In genomic region chr4:130361616-130362015, GRCh38 we compare ENCODE assay signal across 26 cellular contexts.
"Had no signal": no experiment of that assay in that cellular context is flagged by ENCODE, and none has a peak within 500 bp of the region (broad histone marks: within the 10 kb centered on the region; RNA-seq: fewer than 3 reads in every experiment).

No MANE protein-coding gene starts in this region.

- H3K27me3 ChIP-seq: adrenal gland, body of pancreas, colonic mucosa, heart left ventricle, hepatocyte had no signal

- H3K36me3 ChIP-seq: adrenal gland, colonic mucosa, heart left ventricle had no signal

- DNase-seq: activated CD4-positive, alpha-beta memory T cell treated with anti-CD3 and anti-CD28 coated beads for 36 hours; activated CD4-positive, alpha-beta T cell treated with anti-CD3 and anti-CD28 coated beads for 36 hours; activated CD4-positive, alpha-beta T cell treated with anti-CD3 and anti-CD28 coated beads, Interleukin-2, amount 10 ng/mL, durations not matched to agents 24 days and 14 days; activated CD4-positive, CD25-positive, alpha-beta regulatory T cell; activated CD4-positive, CD25-positive, alpha-beta regulatory T cell treated with anti-CD3 and anti-CD28 coated beads, Interleukin-2, amount 50 U/mL, for 72 hours; activated CD8-positive, alpha-beta memory T cell treated with anti-CD3 and anti-CD28 coated beads, Interleukin-2, amount 10 ng/mL, durations not matched to agents 7 days and 5 days; activated CD8-positive, alpha-beta memory T cell treated with anti-CD3 and anti-CD28 coated beads, Interleukin-2, amount 50 U/mL, for 4 hours; activated CD8-positive, alpha-beta T cell treated with anti-CD3 and anti-CD28 coated beads, Interleukin-2, amount 10 ng/mL, durations not matched to agents 7 days and 5 days; activated effector memory CD4-positive, alpha-beta T cell treated with anti-CD3 and anti-CD28 coated beads, Interleukin-2, amount 50 U/mL, for 16 hours; activated naive CD4-positive, alpha-beta T cell treated with anti-CD3 and anti-CD28 coated beads for 36 hours; activated naive CD8-positive, alpha-beta T cell treated with anti-CD3 and anti-CD28 coated beads for 36 hours; activated naive CD8-positive, alpha-beta T cell treated with anti-CD3 and anti-CD28 coated beads, Interleukin-2, amount 50 U/mL, for 24 hours; activated T-cell treated with anti-CD3 and anti-CD28 coated beads, Interleukin-2, amount 50 U/mL, for 1 hour; activated T-cell treated with anti-CD3 and anti-CD28 coated beads, Interleukin-2, amount 50 U/mL, for 48 hours; adrenal gland; amygdala; aorta; body of pancreas; caudate nucleus; colonic mucosa; effector CD8-positive, alpha-beta T cell; foreskin fibroblast; glutamatergic neuron; heart left ventricle; T-helper 2 cell had no signal

- H2AFZ ChIP-seq: hepatocyte had no signal

- H3K27ac ChIP-seq: adrenal gland, body of pancreas, colonic mucosa, heart left ventricle, hepatocyte had no signal

- H3K4me2 ChIP-seq: hepatocyte had no signal

- H3K9me3 ChIP-seq: adrenal gland, body of pancreas, colonic mucosa, heart left ventricle had no signal

- H3K79me2 ChIP-seq: hepatocyte had no signal

- H3K4me1 ChIP-seq: adrenal gland, body of pancreas, colonic mucosa, heart left ventricle had no signal

- H3K4me3 ChIP-seq: adrenal gland, body of pancreas, colonic mucosa, heart left ventricle, hepatocyte had no signal
